In the genomic region with DNA sequence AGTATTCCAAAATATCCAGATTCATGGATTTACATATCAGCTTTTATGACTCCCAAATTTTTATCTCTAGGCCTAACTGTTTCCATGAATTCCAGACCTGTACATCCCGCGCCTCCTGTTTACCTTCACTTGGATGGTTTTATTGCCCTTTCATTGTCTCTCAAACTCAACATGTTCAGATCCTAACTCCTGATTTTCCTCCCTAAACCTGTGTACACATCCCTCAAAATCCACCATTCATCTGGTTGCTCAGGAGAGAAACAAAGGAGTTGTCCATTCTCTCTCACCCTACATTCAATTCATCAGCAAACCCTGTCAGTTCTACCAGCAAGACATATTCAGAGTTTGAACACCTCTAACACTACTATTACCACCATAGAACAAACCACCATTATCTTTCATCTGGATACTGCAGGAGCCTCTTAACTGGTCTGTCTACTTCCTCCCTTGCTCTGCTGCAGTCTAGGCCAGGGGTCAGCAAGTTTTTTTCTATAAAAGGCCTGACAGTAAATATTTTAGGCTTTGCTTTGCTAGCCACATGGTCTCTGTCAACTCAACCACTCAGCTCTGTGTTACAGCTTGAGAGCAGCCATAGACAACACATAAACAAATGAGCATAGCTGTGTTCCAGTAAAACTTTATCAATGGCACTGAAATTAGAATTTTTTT, we compare ENCODE assay signal across 14 cellular contexts. TPM values are rescaled to one million over a fixed set of nuclear protein-coding genes. Genes with fewer than 3 reads are reported as not detected.
DNase-seq lines count a peak whose midpoint lies in the region; ATAC-seq, FAIRE-seq and TF ChIP-seq lines count a peak whose summit lies in the region.
"Had no signal": no experiment of that assay in that cellular context is flagged by ENCODE, and none has a peak within 500 bp of the region (broad histone marks: within the 10 kb centered on the region; RNA-seq: fewer than 3 reads in every experiment).

No MANE protein-coding gene starts in this region.

- no peaks in the 10 kb centered on the region for H3K36me3 ChIP-seq in Caco-2 (ENCODE audit: control insufficient read depth, insufficient read depth, low read length)
- H3K36me3 ChIP-seq in K562 (ENCODE audit: control insufficient read depth, insufficient read depth, low read length) = no peaks in the 10 kb centered on the region
- H3K36me3 ChIP-seq in mucosa of descending colon (ENCODE audit: low read depth) = no peaks in the 10 kb centered on the region
- H3K36me3 ChIP-seq: heart right ventricle had no signal

- no peaks in the 10 kb centered on the region for H3K9me3 Mint-ChIP-seq in Caco-2 (ENCODE audit: unreplicated experiment)

- peak overlapping the region; percentile 0 for H3K4me3 Mint-ChIP-seq in Caco-2 (ENCODE audit: unreplicated experiment)
- H3K4me3 Mint-ChIP-seq: CD4-positive, CD25-positive, alpha-beta regulatory T cell had no signal

- H3K79me2 ChIP-seq in K562 (ENCODE audit: control insufficient read depth, insufficient read depth, low read length) = no peaks in the 10 kb centered on the region

- DNase-seq in Caco-2 (no peak), HT1080 (ENCODE audit: low read depth) (peak; percentile 11), K562 (ENCODE audit: extremely low read depth in 1 of 4, low spot score in 3 of 4) (no peak), mucosa of descending colon (no peak), D341Med (ENCODE audit: low spot score) (no peak), COLO829 (ENCODE audit: low spot score) (no peak)
- DNase-seq: activated naive CD4-positive, alpha-beta T cell treated with anti-CD3 and anti-CD28 coated beads, Interleukin-2, amount 50 U/mL, for 16 hours; CD4-positive, CD25-positive, alpha-beta regulatory T cell; effector CD4-positive, alpha-beta T cell; heart right ventricle; mesendoderm had no signal

- H3K9me3 ChIP-seq in Caco-2 = no peaks in the 10 kb centered on the region
- H3K9me3 ChIP-seq in K562 (replicated peaks; ENCODE audit: control insufficient read depth, insufficient read depth, low read depth, low read length) = no peaks in the 10 kb centered on the region
- H3K9me3 ChIP-seq in mucosa of descending colon = no peaks in the 10 kb centered on the region
- H3K9me3 ChIP-seq: heart right ventricle had no signal

- TF ChIP-seq RAD21 in K562 (CRISPR knock-in tag; conservative IDR thresholded peaks at IDR 0.05 in 1 of 2, IDR thresholded peaks at IDR 0.05 in 1 of 2) = no peak

- ATAC-seq in K562 (peak; percentile 80), mucosa of descending colon (peak; percentile 12), GM21367 (IDR thresholded peaks at IDR 0.05; ENCODE audit: unreplicated experiment) (no peak), GM18517 (IDR thresholded peaks at IDR 0.05; ENCODE audit: unreplicated experiment) (no peak)

- H3K27ac ChIP-seq in K562 (ENCODE audit: extremely low read depth, low read depth, low read length) = no peak overlapping the region; the same call in 2 of the 3 replicates

- intact Hi-C loops in Caco-2 (cut with micrococcal nuclease; ENCODE audit: unreplicated experiment) (no loop called here), K562 (cut with micrococcal nuclease) (no loop called here), mucosa of descending colon (cut with DNase I, micrococcal nuclease) (no loop called here)

- POLR2A ChIA-PET in Caco-2 (lab: Charles Lee) = no interaction called here
- POLR2A ChIA-PET in K562 (lab: Yijun Ruan, JAX) = interaction anchor here (0.6 to 1.2 kb wide), 3 partner anchors 9 to 151 kb away, joined by 3 to 4 read pairs (median 3); no protein-coding TSS in a partner anchor

- H3K9me1 ChIP-seq in K562 (ENCODE audit: control insufficient read depth, insufficient read depth, low read length) = no peaks in the 10 kb centered on the region

- no peak overlapping the region for H3K9ac ChIP-seq in K562 (ENCODE audit: insufficient read depth in 1 of 2, low read depth in 2 of 2, low read length in 2 of 2)

- peaks cover 8% of the 10 kb centered on the region for H3K4me1 Mint-ChIP-seq in Caco-2 (ENCODE audit: low read depth, unreplicated experiment)

- peak overlapping the region; percentile 49; the same call in 1 of the 2 replicates for H2AFZ ChIP-seq in K562 (ENCODE audit: low read depth, low read length)

- TF ChIP-seq POLR2A in K562 (conservative IDR thresholded peaks at IDR 0.05) = no peak

- in situ Hi-C loops in K562 (cut with MboI) = no loop called here

- H3K4me1 ChIP-seq in Caco-2 (peaks cover 5% of the 10 kb centered on the region), K562 (replicated peaks in 1 of 2; ENCODE audit: control insufficient read depth in 2 of 2, insufficient read depth in 2 of 2, low read length in 2 of 2) (peaks cover 0 to 19% of the 10 kb centered on the region in 2 experiments; a peak in 4 of 5 replicates), mucosa of descending colon (ENCODE audit: low read depth) (no peaks in the 10 kb centered on the region)

- no peaks in the 10 kb centered on the region for H3K27me3 Mint-ChIP-seq in Caco-2 (ENCODE audit: insufficient read depth, unreplicated experiment)

- no peak overlapping the region for H3K4me2 ChIP-seq in K562 (ENCODE audit: insufficient read depth, low read length)

- H3K27me3 ChIP-seq in Caco-2 (replicated peaks; ENCODE audit: control insufficient read depth, insufficient read depth, low read length) (no peaks in the 10 kb centered on the region), K562 (ENCODE audit: control insufficient read depth in 2 of 2, insufficient read depth in 2 of 2, low read length in 2 of 2) (peaks cover 0 to 11% of the 10 kb centered on the region in 2 experiments; a peak in 1 of 5 replicates)

- H4K20me1 ChIP-seq in K562 (replicated peaks; ENCODE audit: control insufficient read depth, insufficient read depth, low read length) = no peaks in the 10 kb centered on the region

- CTCF ChIA-PET in Caco-2 (lab: Charles Lee) (no interaction called here), K562 (lab: Yijun Ruan, JAX; ENCODE audit: low intra/inter-chr PET ratio) (no interaction called here)

- no peak for TF ChIP-seq EP300 in K562 (IDR thresholded peaks at IDR 0.05; ENCODE audit: low read length)

- no peak overlapping the region for H3K4me3 ChIP-seq in Caco-2 (ENCODE audit: low read depth, low read length)
- no peak overlapping the region for H3K4me3 ChIP-seq in K562
- H3K4me3 ChIP-seq in mucosa of descending colon = no peak overlapping the region
- H3K4me3 ChIP-seq: heart right ventricle had no signal

- no peak for FAIRE-seq in K562 (lab: Jason Lieb, UNC)

- 73% methylated on average over 2 of the region's 2 CpGs for WGBS in K562 (ENCODE audit: insufficient coverage, low coverage, missing lambda C conversion rate)

- no peaks in the 10 kb centered on the region for H3K36me3 Mint-ChIP-seq in Caco-2 (ENCODE audit: insufficient read depth, unreplicated experiment)
- H3K36me3 Mint-ChIP-seq: CD4-positive, CD25-positive, alpha-beta regulatory T cell had no signal

- TF ChIP-seq CTCF in Caco-2 (IDR thresholded peaks at IDR 0.05; ENCODE audit: insufficient read depth in 1 of 2, low read depth in 1 of 2, low read length in 1 of 2, severe bottlenecking in 1 of 2, unreplicated experiment in 1 of 2) (no peak), K562 (IDR thresholded peaks at IDR 0.05 in 2 of 3, conservative IDR thresholded peaks at IDR 0.05 in 1 of 3; ENCODE audit: insufficient read depth in 2 of 3, low read depth in 1 of 3, low read length in 3 of 3) (no peak), mucosa of descending colon (IDR thresholded peaks at IDR 0.05) (no peak)

- H3K27ac Mint-ChIP-seq in Caco-2 (ENCODE audit: unreplicated experiment) = peak overlapping the region; percentile 43

- BruUV-seq in Caco-2 (replicated peaks; lab: Mats Ljungman, UMichigan) = no TSS peak
- BruUV-seq in K562 (replicated peaks; lab: Mats Ljungman, UMichigan) = no TSS peak

RNA-seq across cellular contexts. Expression of a gene that starts 14.0 kb away (rescaled TPM):
- total RNA-seq in Caco-2 (2022) (not detected in 2 replicates), K562 (2014; rRNA removed) (0.29 and 0.91 TPM in 2 replicates), K562 (2014; rRNA removed; fragmentation: Illumina TruSeq; extraction: Trizol) (0.15 and 0.16 TPM in 2 replicates), K562 (2015; rRNA removed; fragmentation: Illumina TruSeq; extraction: Trizol) (0.11 and 0.34 TPM in 2 replicates), K562 (2021) (0.22 and 0.25 TPM in 2 replicates), mucosa of descending colon (under 1 TPM in 1 of 3 donors, not detected in 2; 0.05 TPM)
- total RNA-seq in HT1080 (2014; rRNA removed; shearing (Covaris generic)) = not detected in 2 replicates
- polyA plus RNA-seq in HT1080 (2015; cell fraction: cytosol; rRNA removed) = not detected in 2 replicates
- polyA plus RNA-seq in HT1080 (2015; cell fraction: nucleus; rRNA removed) = 0.19 TPM in 1 of 2 replicates, not detected in the other
- 1.0 and 1.4 TPM in 2 replicates for total RNA-seq in K562 (2011; cell fraction: chromatin; rRNA removed; ENCODE audit: low replicate concordance)
- total RNA-seq in K562 (2011; cell fraction: nucleolus; rRNA removed) = 0.33 and 0.53 TPM in 2 replicates
- 0.44 and 0.46 TPM in 2 replicates for total RNA-seq in K562 (2011; cell fraction: nucleoplasm; rRNA removed)
- polyA plus RNA-seq in K562 (2011; rRNA removed) (0.32 and 0.33 TPM in 2 replicates), K562 (2014; fragmentation: Illumina TruSeq; extraction: Trizol) (0.31 and 0.53 TPM in 2 replicates), K562 (2014; fragmentation: Nextera tagmentation; extraction: Ambion mirVana) (not detected), K562 (2014; rRNA removed) (0.03 TPM in 2 replicates)
- 0.39 and 0.40 TPM in 2 replicates for polyA plus RNA-seq in K562 (2011; cell fraction: cytosol; rRNA removed)
- 0.87 and 0.98 TPM in 2 replicates for polyA plus RNA-seq in K562 (2011; cell fraction: nucleus; rRNA removed)
- 0.69 and 0.89 TPM in 2 replicates for polyA plus RNA-seq in K562 (2012)
- polyA minus RNA-seq in K562 (2011; rRNA and poly(A)+ RNA removed) = 0.04 and 0.30 TPM in 2 replicates
- not detected in 2 replicates for polyA minus RNA-seq in K562 (2011; cell fraction: cytosol; rRNA and poly(A)+ RNA removed)
- polyA minus RNA-seq in K562 (2011; cell fraction: nucleus; rRNA and poly(A)+ RNA removed) = 0.44 TPM in 1 of 2 replicates, not detected in the other
- total RNA-seq: CD4-positive, CD25-positive, alpha-beta regulatory T cell; heart right ventricle; LHCN-M2 had no signal
- polyA plus RNA-seq: CD4-positive, CD25-positive, alpha-beta regulatory T cell had no signal

RNA-seq across cellular contexts. Expression of a gene that starts 14.0 kb away (rescaled TPM):
- total RNA-seq in Caco-2 (2022) (0.79 TPM in 1 of 2 replicates, not detected in the other), K562 (2014; rRNA removed) (0.09 TPM in 1 of 2 replicates, not detected in the other), K562 (2014; rRNA removed; fragmentation: Illumina TruSeq; extraction: Trizol) (0.36 TPM in 1 of 2 replicates, not detected in the other), K562 (2015; rRNA removed; fragmentation: Illumina TruSeq; extraction: Trizol) (0.14 and 0.34 TPM in 2 replicates), K562 (2021) (0.11 TPM in 1 of 2 replicates, not detected in the other), mucosa of descending colon (1 to 10 TPM in 1 of 3 donors, under 1 TPM in 1, not detected in 1; 0.90 to 1.5 TPM)
- not detected in 2 replicates for total RNA-seq in HT1080 (2014; rRNA removed; shearing (Covaris generic))
- not detected in 2 replicates for polyA plus RNA-seq in HT1080 (2015; cell fraction: cytosol; rRNA removed)
- polyA plus RNA-seq in HT1080 (2015; cell fraction: nucleus; rRNA removed) = not detected in 2 replicates
- total RNA-seq in K562 (2011; cell fraction: chromatin; rRNA removed; ENCODE audit: low replicate concordance) = 0.37 and 0.63 TPM in 2 replicates
- total RNA-seq in K562 (2011; cell fraction: nucleolus; rRNA removed) = 0.83 and 0.92 TPM in 2 replicates
- 0.95 and 0.99 TPM in 2 replicates for total RNA-seq in K562 (2011; cell fraction: nucleoplasm; rRNA removed)
- polyA plus RNA-seq in K562 (2011; rRNA removed) (0.40 and 0.49 TPM in 2 replicates), K562 (2014; fragmentation: Illumina TruSeq; extraction: Trizol) (0.19 and 0.36 TPM in 2 replicates), K562 (2014; fragmentation: Nextera tagmentation; extraction: Ambion mirVana) (under 1 TPM; 0.15 to 0.30 TPM), K562 (2014; rRNA removed) (0.13 TPM in 1 of 2 replicates, not detected in the other)
- polyA plus RNA-seq in K562 (2011; cell fraction: cytosol; rRNA removed) = 0.12 and 0.13 TPM in 2 replicates
- 0.41 and 0.68 TPM in 2 replicates for polyA plus RNA-seq in K562 (2011; cell fraction: nucleus; rRNA removed)
- polyA plus RNA-seq in K562 (2012) = 0.33 and 1.1 TPM in 2 replicates
- polyA minus RNA-seq in K562 (2011; rRNA and poly(A)+ RNA removed) = 0.33 and 0.35 TPM in 2 replicates
- polyA minus RNA-seq in K562 (2011; cell fraction: cytosol; rRNA and poly(A)+ RNA removed) = not detected in 2 replicates
- 0.13 and 0.56 TPM in 2 replicates for polyA minus RNA-seq in K562 (2011; cell fraction: nucleus; rRNA and poly(A)+ RNA removed)
- total RNA-seq: CD4-positive, CD25-positive, alpha-beta regulatory T cell; LHCN-M2 had no signal
- polyA plus RNA-seq: CD4-positive, CD25-positive, alpha-beta regulatory T cell had no signal

RNA-seq across cellular contexts. Expression of a gene that starts 33.3 kb away (rescaled TPM):
- total RNA-seq in Caco-2 (2022) = 91.0 and 96.4 TPM in 2 replicates
- 1.8 and 3.7 TPM in 2 replicates for total RNA-seq in HT1080 (2014; rRNA removed; shearing (Covaris generic))
- polyA plus RNA-seq in HT1080 (2015; cell fraction: cytosol; rRNA removed) = 2.4 and 3.2 TPM in 2 replicates
- polyA plus RNA-seq in HT1080 (2015; cell fraction: nucleus; rRNA removed) = 17.6 and 20.5 TPM in 2 replicates
- total RNA-seq in K562 (2011; cell fraction: chromatin; rRNA removed; ENCODE audit: low replicate concordance) = 35.5 and 125 TPM in 2 replicates
- total RNA-seq in K562 (2011; cell fraction: nucleolus; rRNA removed) = 104 and 108 TPM in 2 replicates
- 56.2 and 56.3 TPM in 2 replicates for total RNA-seq in K562 (2011; cell fraction: nucleoplasm; rRNA removed)
- total RNA-seq in K562 (2014; rRNA removed) = 25.2 and 30.8 TPM in 2 replicates
- 8.4 and 12.2 TPM in 2 replicates for total RNA-seq in K562 (2014; rRNA removed; fragmentation: Illumina TruSeq; extraction: Trizol)
- 17.1 and 17.9 TPM in 2 replicates for total RNA-seq in K562 (2015; rRNA removed; fragmentation: Illumina TruSeq; extraction: Trizol)
- total RNA-seq in K562 (2021) = 32.8 and 35.4 TPM in 2 replicates
- 25.3 and 38.6 TPM in 2 replicates for polyA plus RNA-seq in K562 (2011; rRNA removed)
- 31.4 and 51.4 TPM in 2 replicates for polyA plus RNA-seq in K562 (2011; cell fraction: cytosol; rRNA removed)
- polyA plus RNA-seq in K562 (2011; cell fraction: nucleus; rRNA removed) = 233 and 335 TPM in 2 replicates
- 20.8 and 43.5 TPM in 2 replicates for polyA plus RNA-seq in K562 (2012)
- 14.9 and 23.8 TPM in 2 replicates for polyA plus RNA-seq in K562 (2014; fragmentation: Illumina TruSeq; extraction: Trizol)
- polyA plus RNA-seq in K562 (2014; fragmentation: Nextera tagmentation; extraction: Ambion mirVana) = 1 to 10 TPM; 3.7 to 4.7 TPM
- polyA plus RNA-seq in K562 (2014; rRNA removed) = 33.5 and 36.8 TPM in 2 replicates
- polyA minus RNA-seq in K562 (2011; rRNA and poly(A)+ RNA removed) = 8.0 and 10.5 TPM in 2 replicates
- 19.2 and 26.7 TPM in 2 replicates for polyA minus RNA-seq in K562 (2011; cell fraction: cytosol; rRNA and poly(A)+ RNA removed)
- 35.8 and 36.2 TPM in 2 replicates for polyA minus RNA-seq in K562 (2011; cell fraction: nucleus; rRNA and poly(A)+ RNA removed)
- 10 to 100 TPM in 2 of 3 donors, 1 to 10 TPM in 1; 8.0 to 15.4 (median 10.5) TPM for total RNA-seq in mucosa of descending colon

Comparison
In these comparisons a context has a peak if more than half of its experiments do, and no peak if none do; other contexts are left out.
1. ATAC-seq: peak in K562 (single experiment) and mucosa of descending colon (single experiment); none in GM21367 (single experiment) and GM18517 (single experiment).